In genomic region chr2:233938676-233939370, GRCh38 we compare ENCODE assay signal across 14 cellular contexts. TPM values are rescaled to one million over a fixed set of nuclear protein-coding genes. Genes with fewer than 3 reads are reported as not detected.
DNase-seq lines count a peak whose midpoint lies in the region; ATAC-seq and TF ChIP-seq lines count a peak whose summit lies in the region.
"Had no signal": no experiment of that assay in that cellular context is flagged by ENCODE, and none has a peak within 500 bp of the region (broad histone marks: within the 10 kb centered on the region; RNA-seq: fewer than 3 reads in every experiment).

No MANE protein-coding gene starts in this region.

- no peak overlapping the region for H3K4me3 ChIP-seq in body of pancreas

- peaks cover 6% of the 10 kb centered on the region for H3K4me1 ChIP-seq in body of pancreas

- peak in 1 of 2 donors; percentile 46 for ATAC-seq in activated T-cell treated with anti-CD3 and anti-CD28 coated beads, Interleukin-2, amount 50 U/mL, for 4 hours
- ATAC-seq in body of pancreas (no peak), left lobe of liver (peak; percentile 90), HG02981 (IDR thresholded peaks at IDR 0.05; ENCODE audit: unreplicated experiment) (no peak), HG03354 (IDR thresholded peaks at IDR 0.05; ENCODE audit: poor library complexity, severe bottlenecking, unreplicated experiment) (no peak)
- no peak for ATAC-seq in stimulated activated naive CD8-positive, alpha-beta T cell treated with anti-CD3 and anti-CD28 coated beads, Interleukin-15, Interleukin-2, amounts not matched to agents 100 U/mL and 50 U/mL, for 24 hours

- H3K27me3 ChIP-seq in body of pancreas = peaks cover 0 to 7% of the 10 kb centered on the region in 2 donors

- 13 to 17% methylated on average over 18 to 36 of the region's 36 CpGs for WGBS in body of pancreas, 2 donors

- no peak for TF ChIP-seq POLR2A in body of pancreas (IDR thresholded peaks at IDR 0.05)

- H3K4me3 Mint-ChIP-seq in activated T-cell treated with anti-CD3 and anti-CD28 coated beads, Interleukin-2, amount 50 U/mL, for 4 hours = peak overlapping the region; percentile 37

- no peak overlapping the region for H3K27ac ChIP-seq in body of pancreas

- H3K9me3 Mint-ChIP-seq in activated T-cell treated with anti-CD3 and anti-CD28 coated beads, Interleukin-2, amount 50 U/mL, for 4 hours = peaks cover 3% of the 10 kb centered on the region

- TF ChIP-seq CTCF in body of pancreas (IDR thresholded peaks at IDR 0.05) = no peak

- no peaks in the 10 kb centered on the region for H3K9me3 ChIP-seq in body of pancreas

- DNase-seq in activated T-cell treated with anti-CD3 and anti-CD28 coated beads, Interleukin-2, amount 50 U/mL, for 4 hours = no peak
- DNase-seq in activated T-cell treated with anti-CD3 and anti-CD28 coated beads for 4 hours = no peak
- DNase-seq in body of pancreas = peak in 3 of 4 donors; percentile 8 to 33 (median 26)
- DNase-seq in left lobe of liver (ENCODE audit: low spot score) = peak; percentile 67
- DNase-seq in stimulated activated naive CD8-positive, alpha-beta T cell treated with anti-CD3 and anti-CD28 coated beads, Interleukin-15, Interleukin-2, amounts not matched to agents 100 U/mL and 50 U/mL, for 24 hours = peak; percentile 8
- DNase-seq in HUDEP-2 (lab: John Stamatoyannopoulos, UW; ENCODE audit: unreplicated experiment in 76 of 76) = no peak
- DNase-seq: activated CD8-positive, alpha-beta memory T cell treated with anti-CD3 and anti-CD28 coated beads, Interleukin-2, amount 50 U/mL, for 48 hours; mammary epithelial cell; NCI-H187 treated with DMSO at 0.1 percent for 48 hours; T-helper 1 cell had no signal

- H3K36me3 Mint-ChIP-seq in activated T-cell treated with anti-CD3 and anti-CD28 coated beads, Interleukin-2, amount 50 U/mL, for 4 hours (ENCODE audit: insufficient read depth) = no peaks in the 10 kb centered on the region

- intact Hi-C loops in body of pancreas (cut with DNase I) = no loop called here

- peaks cover 58% of the 10 kb centered on the region for H3K27me3 Mint-ChIP-seq in activated T-cell treated with anti-CD3 and anti-CD28 coated beads, Interleukin-2, amount 50 U/mL, for 4 hours (ENCODE audit: low read depth)

- no peaks in the 10 kb centered on the region for H3K36me3 ChIP-seq in body of pancreas (replicated peaks in 1 of 2; ENCODE audit: insufficient read depth in 1 of 2, low read depth in 2 of 2)

- peaks cover 5% of the 10 kb centered on the region for H3K4me1 Mint-ChIP-seq in activated T-cell treated with anti-CD3 and anti-CD28 coated beads, Interleukin-2, amount 50 U/mL, for 4 hours (ENCODE audit: low read depth)

RNA-seq across cellular contexts. Expression of gene TRPM8, which starts 21.6 kb away (rescaled TPM):
- total RNA-seq in activated T-cell treated with anti-CD3 and anti-CD28 coated beads, Interleukin-2, amount 50 U/mL, for 4 hours = under 1 TPM in 1 of 3 donors, not detected in 2; 0.11 TPM
- total RNA-seq in body of pancreas (under 1 TPM in 1 of 2 donors, not detected in 1; 0.78 TPM), left lobe of liver (66.5 TPM)
- total RNA-seq: G401, skeletal muscle tissue had no signal

Comparison
In these comparisons a context has a peak if more than half of its experiments do, and no peak if none do; other contexts are left out.
1. DNase-seq: peak in body of pancreas (3 of 4), left lobe of liver (single experiment) and stimulated activated naive CD8-positive, alpha-beta T cell treated with anti-CD3 and anti-CD28 coated beads, Interleukin-15, Interleukin-2, amounts not matched to agents 100 U/mL and 50 U/mL, for 24 hours (single experiment); none in activated T-cell treated with anti-CD3 and anti-CD28 coated beads, Interleukin-2, amount 50 U/mL, for 4 hours (single experiment), activated T-cell treated with anti-CD3 and anti-CD28 coated beads for 4 hours (single experiment) and HUDEP-2 (0 of 76).
2. RNA of gene TRPM8, which starts 21.6 kb away (total RNA-seq): 66.5 TPM in left lobe of liver (single experiment); 0.78 TPM in body of pancreas and 0.11 TPM in activated T-cell treated with anti-CD3 and anti-CD28 coated beads, Interleukin-2, amount 50 U/mL, for 4 hours; every median in the first group is over 10 times any median in the second.